13 cellular contexts compared by ENCODE assay signal in the genomic region with DNA sequence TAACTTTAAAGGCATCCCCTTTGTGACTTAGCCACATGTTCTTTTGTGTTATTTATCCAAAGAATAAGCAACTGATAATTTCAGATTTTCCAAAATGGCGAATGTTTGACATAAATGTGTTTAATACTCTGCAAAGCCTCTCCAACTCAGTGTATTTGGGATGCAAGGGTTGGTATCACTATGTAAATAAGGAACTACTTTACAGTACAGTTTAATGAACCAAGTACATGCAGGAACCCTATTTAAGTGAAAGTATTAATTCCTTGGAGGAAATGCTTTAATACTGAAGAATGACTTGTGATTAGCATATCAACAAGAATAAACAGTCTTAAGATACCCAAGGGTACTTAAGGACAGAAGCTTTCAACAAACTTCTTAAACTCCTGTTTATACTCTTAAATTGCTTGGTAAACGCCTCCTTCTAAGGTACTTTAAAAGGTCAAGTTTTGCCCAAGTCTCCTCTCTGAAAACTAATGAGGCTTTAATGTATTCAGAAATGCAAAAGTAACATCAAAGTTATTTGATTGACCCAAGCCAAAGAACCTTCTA.
"Had no signal": no experiment of that assay in that cellular context is flagged by ENCODE, and none has a peak within 500 bp of the region (broad histone marks: within the 10 kb centered on the region; RNA-seq: fewer than 3 reads in every experiment).

No MANE protein-coding gene starts in this region.

- H3K27ac ChIP-seq: tibial artery, VCaP had no signal

- H3K4me3 ChIP-seq: dorsolateral prefrontal cortex, tibial artery had no signal

- H3K36me3 ChIP-seq: tibial artery had no signal

- ATAC-seq: left colon had no signal

- DNase-seq: activated CD4-positive, CD25-positive, alpha-beta regulatory T cell treated with anti-CD3 and anti-CD28 coated beads, Interleukin-2, amount 50 U/mL, for 72 hours; activated effector memory CD4-positive, alpha-beta T cell treated with anti-CD3 and anti-CD28 coated beads, Interleukin-2, amount 50 U/mL, for 16 hours; dorsolateral prefrontal cortex; foreskin melanocyte; glutamatergic neuron; hippocampal formation; left colon; nephron progenitor cell; retina; stimulated activated CD8-positive, alpha-beta memory T cell treated with anti-CD3 and anti-CD28 coated beads, Interleukin-4, amount 100 ng/mL, for 48 hours; stimulated activated naive CD4-positive, alpha-beta T cell; tibial artery had no signal

- H3K27me3 ChIP-seq: dorsolateral prefrontal cortex, tibial artery had no signal

- H3K9me3 ChIP-seq: tibial artery had no signal
